In the genomic region with DNA sequence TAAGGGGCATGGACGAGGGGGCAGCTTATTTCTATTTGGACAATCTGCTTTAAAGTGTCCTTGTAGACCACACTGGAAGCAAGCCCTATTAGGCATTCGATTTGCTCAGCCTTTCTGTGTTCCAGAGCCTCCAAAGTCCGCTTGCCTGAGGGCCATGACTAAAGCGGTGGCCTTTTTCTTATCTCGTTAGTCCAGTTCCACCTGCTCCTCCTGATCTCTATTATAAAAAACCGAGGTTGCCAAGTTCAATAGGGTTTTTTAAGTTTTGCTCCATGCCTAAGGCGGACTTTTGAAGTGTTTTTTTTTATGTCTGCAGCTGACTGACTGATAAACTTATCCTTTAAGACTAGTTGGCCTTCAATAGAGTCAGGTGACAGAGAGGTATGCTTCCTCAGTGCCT, we compare ENCODE assay signal across 1 cellular context. TPM values are rescaled to one million over a fixed set of nuclear protein-coding genes. Genes with fewer than 3 reads are reported as not detected.
"Had no signal": no experiment of that assay in that cellular context is flagged by ENCODE, and none has a peak within 500 bp of the region (broad histone marks: within the 10 kb centered on the region; RNA-seq: fewer than 3 reads in every experiment).

No MANE protein-coding gene starts in this region.

RNA-seq across cellular contexts. Expression of a gene that starts 35.2 kb away (rescaled TPM):
- total RNA-seq: epithelial cell of proximal tubule had no signal
